11 cellular contexts compared by ENCODE assay signal in the genomic region with DNA sequence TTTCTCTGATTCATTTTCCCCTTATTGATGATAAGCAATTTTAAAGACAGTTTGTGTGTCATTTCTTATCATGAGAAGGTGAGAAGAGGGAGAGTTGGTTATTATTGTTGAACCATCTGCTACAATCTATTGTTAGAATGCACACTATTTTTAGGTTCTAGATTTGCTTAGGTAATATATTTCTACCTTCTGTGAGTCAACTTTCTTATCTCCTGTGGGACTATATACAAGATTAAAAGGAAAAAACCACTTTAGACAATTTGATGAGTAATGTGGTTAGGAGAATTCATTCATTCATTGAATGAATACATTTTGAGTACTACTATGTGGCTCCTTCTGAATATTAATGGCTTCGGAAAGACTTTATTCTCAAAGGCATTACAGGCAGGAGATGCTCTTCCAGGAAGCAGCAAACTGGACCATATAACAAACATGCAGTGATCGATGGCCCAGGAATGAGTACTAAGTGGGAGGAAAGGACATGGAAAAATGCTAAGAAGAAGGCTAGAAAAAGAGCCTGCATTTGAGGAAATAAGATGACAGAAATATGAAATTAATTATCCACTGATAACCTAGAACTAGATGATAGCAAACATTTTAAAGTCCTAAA. TPM values are rescaled to one million over a fixed set of nuclear protein-coding genes. Genes with fewer than 3 reads are reported as not detected.
DNase-seq lines count a peak whose midpoint lies in the region; ATAC-seq, FAIRE-seq and TF ChIP-seq lines count a peak whose summit lies in the region.
"Had no signal": no experiment of that assay in that cellular context is flagged by ENCODE, and none has a peak within 500 bp of the region (broad histone marks: within the 10 kb centered on the region; RNA-seq: fewer than 3 reads in every experiment).

No MANE protein-coding gene starts in this region.

- peaks cover 16% of the 10 kb centered on the region for H3K4me1 Mint-ChIP-seq in HFFc6 (ENCODE audit: low read depth)

- H3F3A ChIP-seq in GM23248 (ENCODE audit: insufficient read depth): peaks cover 26% of the 10 kb centered on the region

- H3K4me1 ChIP-seq in GM23248 (ENCODE audit: insufficient read depth) (peaks cover 14% of the 10 kb centered on the region), keratinocyte (ENCODE audit: control insufficient read depth, extremely low read depth, insufficient read depth, low read length) (peaks cover 24% of the 10 kb centered on the region)

- H3K27ac ChIP-seq in GM23248 (no peak overlapping the region), keratinocyte (ENCODE audit: control insufficient read depth, insufficient read depth, low read length) (peak overlapping the region; percentile 63)

- no peaks in the 10 kb centered on the region for H3K36me3 ChIP-seq in GM23248 (ENCODE audit: low read depth)
- H3K36me3 ChIP-seq in keratinocyte (ENCODE audit: control insufficient read depth in 2 of 2, extremely low read depth in 1 of 2, insufficient read depth in 2 of 2, low read length in 2 of 2): no peaks in the 10 kb centered on the region

- no peak for ATAC-seq in GM19035 (IDR thresholded peaks at IDR 0.05; ENCODE audit: unreplicated experiment)

- TF ChIP-seq CTCF in keratinocyte (optimal IDR thresholded peaks at IDR 0.05 in 1 of 3, IDR thresholded peaks at IDR 0.05 in 1 of 3, conservative IDR thresholded peaks at IDR 0.05 in 1 of 3; ENCODE audit: extremely low read depth in 1 of 3, insufficient read depth in 2 of 3, low read length in 3 of 3) (no peak), HFFc6 (IDR thresholded peaks at IDR 0.05) (no peak)

- H3K27ac Mint-ChIP-seq in HFFc6: no peak overlapping the region

- H3K9ac ChIP-seq in GM23248 (no peak overlapping the region), keratinocyte (ENCODE audit: control insufficient read depth, extremely low read depth, insufficient read depth, low read length) (no peak overlapping the region)

- no peaks in the 10 kb centered on the region for H3K36me3 Mint-ChIP-seq in HFFc6 (ENCODE audit: low read depth)
- H3K36me3 Mint-ChIP-seq: natural killer cell treated with Interleukin-12 subunit alpha and Interleukin-12 subunit beta and Interleukin-15 and Interleukin-18, amount 100 ng/mL, for 72 hours had no signal

- no peaks in the 10 kb centered on the region for H3K9me3 Mint-ChIP-seq in HFFc6
- H3K9me3 Mint-ChIP-seq: natural killer cell treated with Interleukin-12 subunit alpha and Interleukin-12 subunit beta and Interleukin-15 and Interleukin-18, amount 100 ng/mL, for 72 hours had no signal

- peaks cover 5% of the 10 kb centered on the region; the same call in 1 of the 2 replicates for H3K27me3 Mint-ChIP-seq in HFFc6 (ENCODE audit: insufficient read depth)

- H2AFZ ChIP-seq in GM23248: no peak overlapping the region
- H2AFZ ChIP-seq in keratinocyte (ENCODE audit: control insufficient read depth, low read length): no peak overlapping the region

- DNase-seq in G401 (ENCODE audit: low spot score) (peak; percentile 78), GM23248 (peak; percentile 41), SW480 (ENCODE audit: low spot score) (peak; percentile 71), keratinocyte (ENCODE audit: low read depth, low spot score) (peak; percentile 2), HFFc6 (no peak), KG1 (lab: John Stamatoyannopoulos, UW) (no peak)
- DNase-seq: amygdala, OCI-M1 had no signal

- WGBS in GM23248 (ENCODE audit: low coverage in 1 of 2, low lambda C conversion rate in 2 of 2, missing lambda C conversion rate in 2 of 2), 2 experiments: 56 to 67% methylated on average over 2 of the region's 2 CpGs

- H3K4me2 ChIP-seq in GM23248 (ENCODE audit: unreplicated experiment) (no peak overlapping the region), keratinocyte (ENCODE audit: control insufficient read depth, extremely low read depth, insufficient read depth, low read depth, low read length) (peak overlapping the region; percentile 77)

- H4K20me1 ChIP-seq in GM23248 (ENCODE audit: insufficient read depth): no peaks in the 10 kb centered on the region
- H4K20me1 ChIP-seq in keratinocyte (ENCODE audit: control insufficient read depth, extremely low read depth, insufficient read depth, low read length): no peaks in the 10 kb centered on the region

- in situ Hi-C loops in G401 (cut with HindIII; ENCODE audit: low sequenced_read_pairs) (no loop called here), GM23248 (cut with MboI) (no loop called here)

- H3K9me3 ChIP-seq in GM23248 (ENCODE audit: low read depth) (no peaks in the 10 kb centered on the region), keratinocyte (ENCODE audit: control insufficient read depth, low read depth, low read length) (no peaks in the 10 kb centered on the region)

- no peak overlapping the region for H3K4me3 ChIP-seq in GM23248
- H3K4me3 ChIP-seq in keratinocyte (ENCODE audit: control insufficient read depth in 2 of 3, extremely low read depth in 1 of 3, insufficient read depth in 2 of 3, low read depth in 1 of 3, low read length in 3 of 3): no peak overlapping the region

- no peaks in the 10 kb centered on the region for H3K9me1 ChIP-seq in keratinocyte (ENCODE audit: control insufficient read depth, extremely low read depth, insufficient read depth, low read length)

- no peak for FAIRE-seq in keratinocyte (lab: Jason Lieb, UNC)
- FAIRE-seq: HTR-8/SVneo had no signal

- H3K79me2 ChIP-seq in GM23248 (ENCODE audit: insufficient read depth) (no peaks in the 10 kb centered on the region), keratinocyte (ENCODE audit: control insufficient read depth, insufficient read depth, low read length) (no peaks in the 10 kb centered on the region)

- peaks cover 46% of the 10 kb centered on the region for H3K27me3 ChIP-seq in GM23248 (replicated peaks; ENCODE audit: insufficient read depth)
- no peaks in the 10 kb centered on the region for H3K27me3 ChIP-seq in keratinocyte (ENCODE audit: control insufficient read depth, extremely low read depth, insufficient read depth, low read length)

- H3K4me3 Mint-ChIP-seq in HFFc6: no peak overlapping the region
- H3K4me3 Mint-ChIP-seq: natural killer cell treated with Interleukin-12 subunit alpha and Interleukin-12 subunit beta and Interleukin-15 and Interleukin-18, amount 100 ng/mL, for 72 hours had no signal

- dilution Hi-C loops in keratinocyte (cut with MboI; ENCODE audit: extremely low pct_ligation_motif_present, low sequenced_read_pairs): no loop called here

- no peaks in the 10 kb centered on the region for H3K9me2 ChIP-seq in GM23248 (ENCODE audit: insufficient read depth)

RNA-seq across cellular contexts. Expression of a gene that starts 22.4 kb away (rescaled TPM):
- total RNA-seq in G401 (2014; rRNA removed; shearing (Covaris generic)): not detected in 2 replicates
- total RNA-seq in GM23248 (2014; rRNA removed; shearing (Covaris generic)): not detected in 2 replicates
- polyA plus RNA-seq in GM23248 (2016; fragmentation: Nextera tagmentation; extraction: Ambion mirVana) (not detected in 2 replicates), keratinocyte (0.25 to 2.6 TPM (median 2.3 TPM) in 3 replicates)
- 3.5 TPM for polyA plus RNA-seq in keratinocyte (2011; ENCODE audit: low read depth)
- polyA plus RNA-seq in keratinocyte (2011; cell fraction: cytosol; rRNA removed): 0.38 and 0.67 TPM in 2 replicates
- polyA plus RNA-seq in keratinocyte (2011; cell fraction: nucleus; rRNA removed): 0.39 and 14.0 TPM in 2 replicates
- polyA plus RNA-seq in keratinocyte (2012; ENCODE audit: low replicate concordance): 0.58 and 16.0 TPM in 2 replicates
- polyA minus RNA-seq in keratinocyte: 0.36 to 1.3 TPM in 2 of 3 replicates, not detected in the other
- polyA minus RNA-seq in keratinocyte (2011; cell fraction: cytosol; rRNA and poly(A)+ RNA removed): not detected
- polyA minus RNA-seq in keratinocyte (2011; cell fraction: nucleus; rRNA and poly(A)+ RNA removed): 0.78 and 0.84 TPM in 2 replicates
- not detected for total RNA-seq in HFFc6 (2021; fragmentation: NEBNext Ultra II Directional; extraction: Animal tissue kit (Norgen Biotek cat#: 25700))
- total RNA-seq: natural killer cell treated with Interleukin-12 subunit alpha and Interleukin-12 subunit beta and Interleukin-15 and Interleukin-18, amount 100 ng/mL, for 72 hours had no signal

Comparison
In these comparisons a context has a peak if more than half of its experiments do, and no peak if none do; other contexts are left out.
1. DNase-seq: peak in G401 (single experiment), GM23248 (single experiment), SW480 (single experiment) and keratinocyte (single experiment); none in HFFc6 (single experiment) and KG1 (single experiment).